11 cellular contexts compared by ENCODE assay signal in the genomic region with DNA sequence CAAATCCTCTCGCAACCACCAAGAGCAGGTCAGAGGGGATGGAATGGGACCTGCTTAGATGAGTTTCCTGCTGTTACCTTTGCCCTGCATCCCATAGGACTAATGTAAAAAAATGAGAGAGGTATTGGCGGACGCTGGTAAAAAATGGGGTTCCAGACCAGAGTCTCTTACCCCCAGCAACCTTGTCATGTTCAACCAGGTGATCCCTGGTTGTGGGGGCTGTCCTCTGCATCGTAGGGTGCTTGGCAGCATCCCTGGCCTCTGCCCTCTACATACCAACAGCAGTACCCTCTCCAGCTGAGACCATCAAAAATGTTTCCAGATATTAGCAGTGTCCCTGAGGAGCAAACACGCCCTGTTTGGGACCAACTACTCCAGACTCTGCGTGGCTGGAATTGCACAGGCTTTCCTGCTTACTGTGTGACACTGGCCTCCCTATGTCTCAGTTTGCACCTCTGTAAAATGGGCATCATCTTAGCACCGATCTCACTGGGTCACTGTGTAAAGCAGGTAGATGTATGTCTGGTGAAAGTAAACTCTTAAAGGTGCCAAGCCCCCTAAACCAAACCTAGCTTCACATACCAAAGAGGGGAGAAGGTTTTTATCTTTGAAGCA. TPM values are rescaled to one million over a fixed set of nuclear protein-coding genes. Genes with fewer than 3 reads are reported as not detected.
DNase-seq lines count a peak whose midpoint lies in the region; ATAC-seq, FAIRE-seq and TF ChIP-seq lines count a peak whose summit lies in the region.
"Had no signal": no experiment of that assay in that cellular context is flagged by ENCODE, and none has a peak within 500 bp of the region (broad histone marks: within the 10 kb centered on the region; RNA-seq: fewer than 3 reads in every experiment).

No MANE protein-coding gene starts in this region.

- no peak overlapping the region for H3K14ac ChIP-seq in neuronal stem cell (ENCODE audit: low read length)

- TF ChIP-seq POLR2A in HepG2 (IDR thresholded peaks at IDR 0.05; ENCODE audit: insufficient read depth in 1 of 2, low read depth in 2 of 2, low read length in 2 of 2), result no peak
- TF ChIP-seq POLR2A in thyroid gland (IDR thresholded peaks at IDR 0.05), result no peak

- peaks cover 65% of the 10 kb centered on the region for H3K4me1 Mint-ChIP-seq in activated T-cell treated with anti-CD3 and anti-CD28 coated beads, Interleukin-2, amount 50 U/mL, for 24 hours (ENCODE audit: low read depth)
- peaks cover 45% of the 10 kb centered on the region for H3K4me1 Mint-ChIP-seq in activated CD8-positive, alpha-beta T cell treated with anti-CD3 and anti-CD28 coated beads, Interleukin-2, amount 10 ng/mL, durations not matched to agents 7 days and 5 days (ENCODE audit: low read depth)

- no peaks in the 10 kb centered on the region for H4K20me1 ChIP-seq in HepG2 (ENCODE audit: insufficient read depth, low read length)

- peak overlapping the region; percentile 96 for H3K4me3 Mint-ChIP-seq in activated T-cell treated with anti-CD3 and anti-CD28 coated beads, Interleukin-2, amount 50 U/mL, for 24 hours
- peak overlapping the region; percentile 99 for H3K4me3 Mint-ChIP-seq in activated CD8-positive, alpha-beta T cell treated with anti-CD3 and anti-CD28 coated beads, Interleukin-2, amount 10 ng/mL, durations not matched to agents 7 days and 5 days

- no peak for ATAC-seq in activated CD8-positive, alpha-beta T cell treated with anti-CD3 and anti-CD28 coated beads, Interleukin-2, amount 10 ng/mL, durations not matched to agents 7 days and 5 days
- ATAC-seq in HepG2 (no peak), HG03108 (IDR thresholded peaks at IDR 0.05; ENCODE audit: unreplicated experiment) (no peak)

- no peak overlapping the region for H3K18ac ChIP-seq in neuronal stem cell (ENCODE audit: low read length)

- TF ChIP-seq CTCF in HepG2 (CRISPR knock-in tag; IDR thresholded peaks at IDR 0.05) (no peak), thyroid gland (IDR thresholded peaks at IDR 0.05) (no peak)

- no peak overlapping the region for H4K91ac ChIP-seq in neuronal stem cell (ENCODE audit: low read depth, low read length, poor library complexity)

- H3K9me3 ChIP-seq in HepG2 (ENCODE audit: low read length) (0 out of 2 replicates have a peak, but pooled peaks cover 3% of the 10 kb centered on the region), thyroid gland (no peaks in the 10 kb centered on the region), neuronal stem cell (replicated peaks in 1 of 2; ENCODE audit: control insufficient read depth in 2 of 2, insufficient read depth in 1 of 2, low read depth in 1 of 2, low read length in 2 of 2) (no peaks in the 10 kb centered on the region)

- H3K36me3 ChIP-seq in HepG2 (replicated peaks in 1 of 2; ENCODE audit: control insufficient read depth in 1 of 2, insufficient read depth in 2 of 2, low read length in 2 of 2) (no peaks in the 10 kb centered on the region), thyroid gland (no peaks in the 10 kb centered on the region), neuronal stem cell (replicated peaks in 1 of 2; ENCODE audit: control insufficient read depth in 2 of 2, insufficient read depth in 2 of 2, low read length in 2 of 2) (no peaks in the 10 kb centered on the region)

- no peak overlapping the region for H2BK15ac ChIP-seq in neuronal stem cell (ENCODE audit: low read length)

- H3K27ac ChIP-seq in HepG2 (ENCODE audit: extremely low read length, insufficient read depth, low read length) (peak overlapping the region; percentile 91), thyroid gland (peak overlapping the region; percentile 94 to 98 (median 95)), neuronal stem cell (replicated peaks; ENCODE audit: low read length) (no peak overlapping the region)
- H3K27ac ChIP-seq: C4-2B had no signal

- TF ChIP-seq EP300 in HepG2 (IDR thresholded peaks at IDR 0.05; ENCODE audit: low read depth in 2 of 2, low read length in 2 of 2), result no peak
- TF ChIP-seq EP300 in HepG2 (CRISPR knock-in tag; IDR thresholded peaks at IDR 0.05; ENCODE audit: borderline replicate concordance), result no peak

- peaks cover 4% of the 10 kb centered on the region for H3K9me3 Mint-ChIP-seq in activated T-cell treated with anti-CD3 and anti-CD28 coated beads, Interleukin-2, amount 50 U/mL, for 24 hours
- no peaks in the 10 kb centered on the region for H3K9me3 Mint-ChIP-seq in activated CD8-positive, alpha-beta T cell treated with anti-CD3 and anti-CD28 coated beads, Interleukin-2, amount 10 ng/mL, durations not matched to agents 7 days and 5 days (ENCODE audit: insufficient read depth)

- no peak overlapping the region for H3K23ac ChIP-seq in neuronal stem cell (ENCODE audit: low read depth, low read length, poor library complexity)

- H3K27me3 Mint-ChIP-seq in activated T-cell treated with anti-CD3 and anti-CD28 coated beads, Interleukin-2, amount 50 U/mL, for 24 hours, result no peaks in the 10 kb centered on the region
- H3K27me3 Mint-ChIP-seq in activated CD8-positive, alpha-beta T cell treated with anti-CD3 and anti-CD28 coated beads, Interleukin-2, amount 10 ng/mL, durations not matched to agents 7 days and 5 days (ENCODE audit: low read depth), result no peaks in the 10 kb centered on the region

- no peak overlapping the region for H4K8ac ChIP-seq in neuronal stem cell (ENCODE audit: low read depth, low read length)

- FAIRE-seq in HepG2 (lab: Jason Lieb, UNC), result no peak

- peaks cover 20% of the 10 kb centered on the region for H3K79me2 ChIP-seq in HepG2 (ENCODE audit: insufficient read depth, low read length)

- H3K4me1 ChIP-seq in HepG2 (ENCODE audit: insufficient read depth, low read length), result peaks cover 36% of the 10 kb centered on the region
- peaks cover 25 to 43% of the 10 kb centered on the region in 2 donors for H3K4me1 ChIP-seq in thyroid gland
- H3K4me1 ChIP-seq in neuronal stem cell (ENCODE audit: control insufficient read depth in 2 of 2, insufficient read depth in 1 of 2, low read depth in 1 of 2, low read length in 2 of 2), result peaks cover 0 to 8% of the 10 kb centered on the region in 2 donors

- in situ Hi-C loops in HepG2 (cut with HindIII; ENCODE audit: extremely low pct_ligation_motif_present, low pct_unique_long_range_greater_than_20kb), result no loop called here

- no peak for TF ChIP-seq RAD21 in HepG2 (CRISPR knock-in tag; IDR thresholded peaks at IDR 0.05)

- no peak overlapping the region for H2BK5ac ChIP-seq in neuronal stem cell (ENCODE audit: low read length)

- peaks cover 56% of the 10 kb centered on the region for H3K36me3 Mint-ChIP-seq in activated T-cell treated with anti-CD3 and anti-CD28 coated beads, Interleukin-2, amount 50 U/mL, for 24 hours (ENCODE audit: low read depth)
- H3K36me3 Mint-ChIP-seq in activated CD8-positive, alpha-beta T cell treated with anti-CD3 and anti-CD28 coated beads, Interleukin-2, amount 10 ng/mL, durations not matched to agents 7 days and 5 days (ENCODE audit: low read depth), result peaks cover 53% of the 10 kb centered on the region

- WGBS in HepG2 (ENCODE audit: low lambda C conversion rate), result 68% methylated on average over 6 of the region's 7 CpGs
- 87 to 88% methylated on average over 5 to 7 of the region's 7 CpGs for WGBS in thyroid gland, 2 donors
- WGBS in neuronal stem cell (ENCODE audit: extremely low coverage in 2 of 2, insufficient read length in 2 of 2, insufficient replicate concordance in 1 of 2), 2 donors, result no CpG with 5 or more reads among the region's 7 CpGs

- H3K4me3 ChIP-seq in HepG2 (replicated peaks in 1 of 3; ENCODE audit: insufficient read depth in 1 of 3, low read depth in 2 of 3, low read length in 3 of 3) (peak overlapping the region; percentile 2 to 89 (median 85); a peak in 4 of 6 replicates), thyroid gland (replicated peaks in 1 of 3) (peak overlapping the region in 1 of 3 donors; percentile 65), neuronal stem cell (ENCODE audit: low read length in 2 of 2) (no peak overlapping the region)

- no peak overlapping the region for H2AK5ac ChIP-seq in neuronal stem cell (ENCODE audit: low read depth, low read length)

- H2BK12ac ChIP-seq in neuronal stem cell (ENCODE audit: low read length), result no peak overlapping the region

- H3K27me3 ChIP-seq in HepG2 (ENCODE audit: control insufficient read depth in 1 of 2, insufficient read depth in 2 of 2, low read length in 2 of 2), result no peaks in the 10 kb centered on the region; a peak in 1 of 5 replicates
- no peaks in the 10 kb centered on the region for H3K27me3 ChIP-seq in thyroid gland
- no peaks in the 10 kb centered on the region for H3K27me3 ChIP-seq in neuronal stem cell (ENCODE audit: control insufficient read depth in 3 of 3, insufficient read depth in 3 of 3, low read depth in 1 of 3, low read length in 3 of 3)

- BruUV-seq in HepG2 (replicated peaks; lab: Mats Ljungman, UMichigan), result no TSS peak

- peak overlapping the region; percentile 100 for H3K27ac Mint-ChIP-seq in activated T-cell treated with anti-CD3 and anti-CD28 coated beads, Interleukin-2, amount 50 U/mL, for 24 hours
- H3K27ac Mint-ChIP-seq in activated CD8-positive, alpha-beta T cell treated with anti-CD3 and anti-CD28 coated beads, Interleukin-2, amount 10 ng/mL, durations not matched to agents 7 days and 5 days, result peak overlapping the region; percentile 99

- no peak overlapping the region for H2BK120ac ChIP-seq in neuronal stem cell (ENCODE audit: low read depth, low read length)

- no peak overlapping the region for H3K4ac ChIP-seq in neuronal stem cell (ENCODE audit: low read length)

- H3K4me2 ChIP-seq in HepG2 (ENCODE audit: low read depth, low read length) (peak overlapping the region; percentile 69), neuronal stem cell (ENCODE audit: insufficient read depth, low read length, poor library complexity, severe bottlenecking) (no peak overlapping the region)

- intact Hi-C loops in HepG2 (cut with micrococcal nuclease; ENCODE audit: unreplicated experiment) (no loop called here), thyroid gland (cut with DNase I) (no loop called here)

- POLR2A ChIA-PET in activated CD8-positive, alpha-beta T cell treated with anti-CD3 and anti-CD28 coated beads, Interleukin-2, amount 10 ng/mL, durations not matched to agents 7 days and 5 days (lab: Charles Lee), result interaction anchor here (0.8 to 3.1 kb wide), 6 partner anchors 9 to 511 kb away, joined by 3 to 29 read pairs (median 6); partner anchors contain the start of genes APOL3 and TOM1
- POLR2A ChIA-PET in HepG2 (lab: Yijun Ruan, JAX), result no interaction called here

- no peak for DNase-seq in activated T-cell treated with anti-CD3 and anti-CD28 coated beads, Interleukin-2, amount 50 U/mL, for 24 hours
- no peak for DNase-seq in activated T-cell treated with anti-CD3 and anti-CD28 coated beads, Interleukin-2, amount 50 U/mL, for 1 hour
- DNase-seq in activated CD8-positive, alpha-beta T cell treated with anti-CD3 and anti-CD28 coated beads, Interleukin-2, amount 10 ng/mL, durations not matched to agents 7 days and 5 days, result no peak
- no peak for DNase-seq in HepG2 (ENCODE audit: low spot score)
- no peak for DNase-seq in thyroid gland
- no peak for DNase-seq in neuronal stem cell (ENCODE audit: low spot score)
- DNase-seq in SKM-1 treated with dmso at 0.1 percent for 144 hours (lab: John Stamatoyannopoulos, UW; ENCODE audit: unreplicated experiment), result no peak

- peak overlapping the region; percentile 85; the same call in 1 of the 2 replicates for H3K9ac ChIP-seq in HepG2 (ENCODE audit: insufficient read depth, low read depth, low read length)
- H3K9ac ChIP-seq in neuronal stem cell (ENCODE audit: low read depth, low read length, poor library complexity), result no peak overlapping the region

- H2AFZ ChIP-seq in HepG2 (ENCODE audit: low read length) (no peak overlapping the region), neuronal stem cell (ENCODE audit: low read length) (no peak overlapping the region)

- CTCF ChIA-PET in activated CD8-positive, alpha-beta T cell treated with anti-CD3 and anti-CD28 coated beads, Interleukin-2, amount 10 ng/mL, durations not matched to agents 7 days and 5 days (lab: Charles Lee), result interaction anchor here (1.8 to 2.6 kb wide), 2 partner anchors 18 to 23 kb away, joined by 4 to 9 read pairs; no protein-coding TSS in a partner anchor
- CTCF ChIA-PET in HepG2 (lab: Yijun Ruan, JAX; ENCODE audit: low intra/inter-chr PET ratio, low total read pairs), result no interaction called here

- H3K79me1 ChIP-seq in neuronal stem cell (ENCODE audit: low read depth, low read length), result no peaks in the 10 kb centered on the region

RNA-seq across cellular contexts. Expression of gene APOL6, which starts 1.5 kb away (rescaled TPM):
- 10 to 100 TPM; 62.3 to 63.2 TPM for total RNA-seq in activated CD8-positive, alpha-beta T cell treated with anti-CD3 and anti-CD28 coated beads, Interleukin-2, amount 10 ng/mL, durations not matched to agents 7 days and 5 days
- 6.3 and 7.5 TPM in 2 replicates for total RNA-seq in HepG2 (2016; rRNA removed; fragmentation: Illumina TruSeq; extraction: Trizol)
- total RNA-seq in HepG2 (2016; cell fraction: cytosol; rRNA removed; fragmentation: Illumina TruSeq; extraction: Trizol; ENCODE audit: low read depth), result 0.61 and 0.62 TPM in 2 replicates
- total RNA-seq in HepG2 (2016; cell fraction: insoluble cytoplasmic fraction; rRNA removed; fragmentation: Illumina TruSeq; extraction: Trizol), result 6.6 and 6.9 TPM in 2 replicates
- 2.7 and 3.1 TPM in 2 replicates for total RNA-seq in HepG2 (2016; cell fraction: membrane; rRNA removed; fragmentation: Illumina TruSeq; extraction: Trizol)
- total RNA-seq in HepG2 (2016; cell fraction: nucleus; rRNA removed; fragmentation: Illumina TruSeq; extraction: Trizol), result 6.9 and 7.7 TPM in 2 replicates
- 5.2 and 6.5 TPM in 2 replicates for polyA plus RNA-seq in HepG2 (2011; rRNA removed)
- polyA plus RNA-seq in HepG2 (2011; cell fraction: cytosol; rRNA removed), result 2.7 and 4.9 TPM in 2 replicates
- polyA plus RNA-seq in HepG2 (2011; cell fraction: nucleus; rRNA removed), result 2.8 and 4.1 TPM in 2 replicates
- polyA plus RNA-seq in HepG2 (2012), result 4.1 and 7.0 TPM in 2 replicates
- polyA plus RNA-seq in HepG2 (2016; cell fraction: cytosol; fragmentation: Illumina TruSeq; extraction: Trizol; ENCODE audit: low read depth), result 0.27 and 0.32 TPM in 2 replicates
- 3.0 and 3.1 TPM in 2 replicates for polyA plus RNA-seq in HepG2 (2016; cell fraction: insoluble cytoplasmic fraction; fragmentation: Illumina TruSeq; extraction: Trizol; ENCODE audit: low read depth)
- 0.72 and 0.91 TPM in 2 replicates for polyA plus RNA-seq in HepG2 (2016; cell fraction: membrane; fragmentation: Illumina TruSeq; extraction: Trizol; ENCODE audit: low read depth)
- 6.5 and 6.8 TPM in 2 replicates for polyA plus RNA-seq in HepG2 (2016; cell fraction: nucleus; fragmentation: Illumina TruSeq; extraction: Trizol; ENCODE audit: insufficient read depth, low read depth)
- polyA minus RNA-seq in HepG2 (2011; rRNA and poly(A)+ RNA removed; ENCODE audit: low replicate concordance), result 8.0 and 11.5 TPM in 2 replicates
- 13.2 and 18.0 TPM in 2 replicates for polyA minus RNA-seq in HepG2 (2011; cell fraction: cytosol; rRNA and poly(A)+ RNA removed)
- 10.8 and 21.6 TPM in 2 replicates for polyA minus RNA-seq in HepG2 (2011; cell fraction: nucleus; rRNA and poly(A)+ RNA removed)
- total RNA-seq in thyroid gland, result 10 to 100 TPM; 17.2 to 28.7 (median 25.2) TPM
- polyA plus RNA-seq in neuronal stem cell (2013, experiment 1 of 2), result 0.01 TPM
- 0.01 TPM for polyA plus RNA-seq in neuronal stem cell (2013, experiment 2 of 2)

RNA-seq across cellular contexts. Expression of gene MB, which starts 32.6 kb away (rescaled TPM):
- not detected for total RNA-seq in activated CD8-positive, alpha-beta T cell treated with anti-CD3 and anti-CD28 coated beads, Interleukin-2, amount 10 ng/mL, durations not matched to agents 7 days and 5 days
- total RNA-seq in HepG2 (2016; rRNA removed; fragmentation: Illumina TruSeq; extraction: Trizol) (not detected in 2 replicates), thyroid gland (1 to 10 TPM in 1 of 4 donors, under 1 TPM in 1, not detected in 2; 0.45 to 1.8 TPM)
- not detected in 2 replicates for total RNA-seq in HepG2 (2016; cell fraction: cytosol; rRNA removed; fragmentation: Illumina TruSeq; extraction: Trizol; ENCODE audit: low read depth)
- not detected in 2 replicates for total RNA-seq in HepG2 (2016; cell fraction: insoluble cytoplasmic fraction; rRNA removed; fragmentation: Illumina TruSeq; extraction: Trizol)
- not detected in 2 replicates for total RNA-seq in HepG2 (2016; cell fraction: membrane; rRNA removed; fragmentation: Illumina TruSeq; extraction: Trizol)
- not detected in 2 replicates for total RNA-seq in HepG2 (2016; cell fraction: nucleus; rRNA removed; fragmentation: Illumina TruSeq; extraction: Trizol)
- polyA plus RNA-seq in HepG2 (2011; rRNA removed), result 0.07 TPM in 2 replicates
- 0.09 and 0.13 TPM in 2 replicates for polyA plus RNA-seq in HepG2 (2011; cell fraction: cytosol; rRNA removed)
- not detected in 2 replicates for polyA plus RNA-seq in HepG2 (2011; cell fraction: nucleus; rRNA removed)
- not detected in 2 replicates for polyA plus RNA-seq in HepG2 (2012)
- polyA plus RNA-seq in HepG2 (2016; cell fraction: cytosol; fragmentation: Illumina TruSeq; extraction: Trizol; ENCODE audit: low read depth), result not detected in 2 replicates
- not detected in 2 replicates for polyA plus RNA-seq in HepG2 (2016; cell fraction: insoluble cytoplasmic fraction; fragmentation: Illumina TruSeq; extraction: Trizol; ENCODE audit: low read depth)
- polyA plus RNA-seq in HepG2 (2016; cell fraction: membrane; fragmentation: Illumina TruSeq; extraction: Trizol; ENCODE audit: low read depth), result not detected in 2 replicates
- not detected in 2 replicates for polyA plus RNA-seq in HepG2 (2016; cell fraction: nucleus; fragmentation: Illumina TruSeq; extraction: Trizol; ENCODE audit: insufficient read depth, low read depth)
- 4.6 TPM in 1 of 2 replicates, not detected in the other for polyA minus RNA-seq in HepG2 (2011; rRNA and poly(A)+ RNA removed; ENCODE audit: low replicate concordance)
- polyA minus RNA-seq in HepG2 (2011; cell fraction: cytosol; rRNA and poly(A)+ RNA removed), result not detected in 2 replicates
- not detected in 2 replicates for polyA minus RNA-seq in HepG2 (2011; cell fraction: nucleus; rRNA and poly(A)+ RNA removed)
- 0.26 TPM for polyA plus RNA-seq in neuronal stem cell (2013, experiment 1 of 2)
- 0.19 TPM for polyA plus RNA-seq in neuronal stem cell (2013, experiment 2 of 2)
- total RNA-seq: glomerular endothelial cell, sciatic nerve had no signal

Comparison
In these comparisons a context has a peak if more than half of its experiments do, and no peak if none do; other contexts are left out.
1. H3K4me3 ChIP-seq: peak in HepG2 (3 of 3); none in neuronal stem cell (0 of 2).